Comparison of ENCODE assay signal across 18 cellular contexts in the genomic region with DNA sequence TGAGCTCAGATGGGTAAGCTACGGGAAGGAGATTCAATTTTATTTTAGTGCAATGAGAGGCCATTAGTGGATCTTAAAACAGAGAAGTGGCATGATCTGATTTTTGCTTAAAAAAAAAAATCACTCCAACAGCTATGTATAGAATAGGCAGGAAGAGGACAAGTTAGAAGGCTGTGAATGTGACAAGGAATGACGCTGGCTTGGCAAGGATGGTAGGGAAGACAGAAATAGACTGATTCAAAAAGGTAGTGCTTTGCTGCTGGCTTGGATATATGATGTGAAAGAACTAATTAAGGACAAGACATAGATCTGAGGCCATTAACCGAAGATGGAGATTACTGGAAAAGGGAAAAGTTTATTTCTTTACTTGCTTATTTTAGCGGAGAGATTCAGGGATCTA.
A peak's percentile ranks its signal among the peaks of the same experiment; 100 is the strongest.
DNase-seq lines count a peak whose midpoint lies in the region; ATAC-seq and TF ChIP-seq lines count a peak whose summit lies in the region.
"Had no signal": no experiment of that assay in that cellular context is flagged by ENCODE, and none has a peak within 500 bp of the region (broad histone marks: within the 10 kb centered on the region; RNA-seq: fewer than 3 reads in every experiment).

No MANE protein-coding gene starts in this region.

- no peak overlapping the region for H3K4me3 Mint-ChIP-seq in Calu3 (ENCODE audit: low read depth, unreplicated experiment)
- no peak overlapping the region for H3K4me3 Mint-ChIP-seq in GM23338
- no peak overlapping the region for H3K4me3 Mint-ChIP-seq in activated CD4-positive, alpha-beta T cell treated with anti-CD3 and anti-CD28 coated beads for 36 hours
- H3K4me3 Mint-ChIP-seq: CD14-positive monocyte; CD4-positive, alpha-beta memory T cell had no signal

- no peaks in the 10 kb centered on the region for H3K9me3 ChIP-seq in left ventricle myocardium inferior (replicated peaks)
- H3K9me3 ChIP-seq: BLaER1 had no signal

- peaks cover 15% of the 10 kb centered on the region for H3K36me3 ChIP-seq in left ventricle myocardium inferior
- H3K36me3 ChIP-seq in GM23338 (ENCODE audit: insufficient read depth) = no peaks in the 10 kb centered on the region

- H4K20me1 ChIP-seq in GM23338 (replicated peaks; ENCODE audit: insufficient read depth) = peaks cover 13% of the 10 kb centered on the region; the same call in 1 of the 2 replicates

- H3K36me3 Mint-ChIP-seq in Calu3 (ENCODE audit: insufficient read depth, unreplicated experiment) (no peaks in the 10 kb centered on the region), GM23338 (ENCODE audit: low read depth) (peaks cover 16% of the 10 kb centered on the region)
- H3K36me3 Mint-ChIP-seq in activated CD4-positive, alpha-beta T cell treated with anti-CD3 and anti-CD28 coated beads for 36 hours (ENCODE audit: low read depth) = peaks cover 17% of the 10 kb centered on the region

- no peaks in the 10 kb centered on the region for H3F3A ChIP-seq in GM23338 (replicated peaks; ENCODE audit: low read depth)

- no peaks in the 10 kb centered on the region for H3K9me3 Mint-ChIP-seq in Calu3 (ENCODE audit: low read depth, unreplicated experiment)
- no peaks in the 10 kb centered on the region; the same call in 2 of the 3 replicates for H3K9me3 Mint-ChIP-seq in GM23338
- no peaks in the 10 kb centered on the region for H3K9me3 Mint-ChIP-seq in activated CD4-positive, alpha-beta T cell treated with anti-CD3 and anti-CD28 coated beads for 36 hours (ENCODE audit: low read depth)
- H3K9me3 Mint-ChIP-seq: CD4-positive, alpha-beta memory T cell had no signal

- H3K27me3 ChIP-seq in left ventricle myocardium inferior (ENCODE audit: low read depth) (no peaks in the 10 kb centered on the region), GM23338 (ENCODE audit: insufficient read depth) (no peaks in the 10 kb centered on the region)
- H3K27me3 ChIP-seq: BLaER1 had no signal

- DNase-seq in Right ventricle myocardium inferior (ENCODE audit: missing footprints) (no peak), left ventricle myocardium inferior (no peak), Calu3 (no peak), GM23338 (ENCODE audit: low spot score) (no peak), left ventricle myocardium superior (no peak), caudate nucleus (lab: John Stamatoyannopoulos, UW) (no peak)
- no peak for DNase-seq in activated CD4-positive, alpha-beta T cell treated with anti-CD3 and anti-CD28 coated beads for 36 hours
- DNase-seq: 8988T; CD4-positive, alpha-beta memory T cell; DMS79 treated with DMSO at 0.1 percent for 48 hours; GF-D8; GM23248; HCEC 1CT; IMR-90 had no signal

- no peak overlapping the region for H3K27ac ChIP-seq in left ventricle myocardium inferior (replicated peaks)
- H3K27ac ChIP-seq in GM23338 (ENCODE audit: low read depth) = no peak overlapping the region
- H3K27ac ChIP-seq in caudate nucleus (ENCODE audit: low read depth, low read length) = no peak overlapping the region
- H3K27ac ChIP-seq: BLaER1, GM23248, HL-60 had no signal

- H3K27ac Mint-ChIP-seq in Calu3 (ENCODE audit: unreplicated experiment) = peak overlapping the region; percentile 28
- peak overlapping the region; percentile 5; the same call in 1 of the 2 replicates for H3K27ac Mint-ChIP-seq in GM23338
- H3K27ac Mint-ChIP-seq in activated CD4-positive, alpha-beta T cell treated with anti-CD3 and anti-CD28 coated beads for 36 hours = no peak overlapping the region

- no peak for TF ChIP-seq CTCF in left ventricle myocardium inferior (IDR thresholded peaks at IDR 0.05; ENCODE audit: borderline replicate concordance)
- TF ChIP-seq CTCF in Calu3 (IDR thresholded peaks at IDR 0.05; ENCODE audit: unreplicated experiment) = no peak
- TF ChIP-seq CTCF in GM23338 (conservative IDR thresholded peaks at IDR 0.05; ENCODE audit: low read depth in 2 of 2) = no peak

- H3K9me2 ChIP-seq in GM23338 (ENCODE audit: insufficient read depth) = no peaks in the 10 kb centered on the region

- H3K4me1 ChIP-seq in left ventricle myocardium inferior = peaks cover 41% of the 10 kb centered on the region
- H3K4me1 ChIP-seq in GM23338 (ENCODE audit: insufficient read depth) = peaks cover 4% of the 10 kb centered on the region; the same call in 1 of the 2 replicates
- H3K4me1 ChIP-seq: BLaER1 had no signal

- ATAC-seq in Right ventricle myocardium inferior (peak; percentile 54), GM23338 (no peak), left ventricle myocardium superior (peak; percentile 86), GM19395 (IDR thresholded peaks at IDR 0.05; ENCODE audit: unreplicated experiment) (no peak)
- no peak for ATAC-seq in activated CD4-positive, alpha-beta T cell treated with anti-CD3 and anti-CD28 coated beads for 36 hours

- H3K27me3 Mint-ChIP-seq in Calu3 (ENCODE audit: unreplicated experiment) (no peaks in the 10 kb centered on the region), GM23338 (ENCODE audit: insufficient read depth, low read depth, poor library complexity) (peaks cover 2% of the 10 kb centered on the region)
- H3K27me3 Mint-ChIP-seq in activated CD4-positive, alpha-beta T cell treated with anti-CD3 and anti-CD28 coated beads for 36 hours = no peaks in the 10 kb centered on the region
- H3K27me3 Mint-ChIP-seq: CD4-positive, alpha-beta memory T cell had no signal

- intact Hi-C loops in Right ventricle myocardium inferior (cut with DNase I) (no loop called here), left ventricle myocardium inferior (cut with micrococcal nuclease) (no loop called here), Calu3 (cut with micrococcal nuclease; ENCODE audit: unreplicated experiment) (no loop called here), left ventricle myocardium superior (cut with micrococcal nuclease) (no loop called here)
- intact Hi-C loops in activated CD4-positive, alpha-beta T cell treated with anti-CD3 and anti-CD28 coated beads for 36 hours (cut with DNase I, micrococcal nuclease) = no loop called here

- no TSS peak for BruUV-seq in Calu3 (replicated peaks; lab: Mats Ljungman, UMichigan)

- H3K4me2 ChIP-seq in GM23338 = no peak overlapping the region
- H3K4me2 ChIP-seq: BLaER1 had no signal

- H3K4me1 Mint-ChIP-seq in Calu3 (ENCODE audit: low read depth, unreplicated experiment) (no peaks in the 10 kb centered on the region), GM23338 (peaks cover 10% of the 10 kb centered on the region; the same call in 2 of the 3 replicates)
- peaks cover 3% of the 10 kb centered on the region for H3K4me1 Mint-ChIP-seq in activated CD4-positive, alpha-beta T cell treated with anti-CD3 and anti-CD28 coated beads for 36 hours

- CTCF ChIA-PET in Calu3 (lab: Charles Lee) = no interaction called here
- CTCF ChIA-PET in activated CD4-positive, alpha-beta T cell treated with anti-CD3 and anti-CD28 coated beads for 36 hours (lab: Charles Lee) = interaction anchor here (0.6 kb wide), 1 partner anchor 29 kb away, joined by 7 read pairs; no protein-coding TSS in a partner anchor

- POLR2A ChIA-PET in activated CD4-positive, alpha-beta T cell treated with anti-CD3 and anti-CD28 coated beads for 36 hours (lab: Charles Lee) = no interaction called here

- no peak overlapping the region for H2AFZ ChIP-seq in GM23338
- H2AFZ ChIP-seq: GM23248 had no signal

- peaks cover 61% of the 10 kb centered on the region for H3K79me2 ChIP-seq in GM23338 (replicated peaks; ENCODE audit: insufficient read depth)

- H3K4me3 ChIP-seq in left ventricle myocardium inferior = no peak overlapping the region
- H3K4me3 ChIP-seq in GM23338 = no peak overlapping the region
- H3K4me3 ChIP-seq: BLaER1, GM23248 had no signal

TF ChIP-seq in GM23338, 12 proteins besides CTCF, POLR2A, EP300 and RAD21 (continues in another document):
- TF ChIP-seq NANOG (IDR thresholded peaks at IDR 0.05; ENCODE audit: borderline replicate concordance) (no peak), CREB1 (CRISPR knock-in tag; IDR thresholded peaks at IDR 0.05; ENCODE audit: low read depth) (no peak), EZH2 (IDR thresholded peaks at IDR 0.05; ENCODE audit: low read depth, unreplicated experiment) (no peak), POLR2AphosphoS5 (IDR thresholded peaks at IDR 0.05; ENCODE audit: low read depth) (no peak)

Comparison
In these comparisons a context has a peak if more than half of its experiments do, and no peak if none do; other contexts are left out.
1. ATAC-seq: peak in Right ventricle myocardium inferior (single experiment) and left ventricle myocardium superior (single experiment); none in GM23338 (single experiment), activated CD4-positive, alpha-beta T cell treated with anti-CD3 and anti-CD28 coated beads for 36 hours (single experiment) and GM19395 (single experiment).